In genomic region chr18:14143396-14143795, GRCh38 we compare ENCODE assay signal across 6 cellular contexts. TPM values are rescaled to one million over a fixed set of nuclear protein-coding genes. Genes with fewer than 3 reads are reported as not detected.
A peak's percentile ranks its signal among the peaks of the same experiment; 100 is the strongest.
DNase-seq lines count a peak whose midpoint lies in the region; ATAC-seq, FAIRE-seq and TF ChIP-seq lines count a peak whose summit lies in the region.
"Not testable (repeated sequence)": the region's sequence is repeated elsewhere in the genome, so short reads cannot be mapped to it uniquely, and the experiment has no call there.

No MANE protein-coding gene starts in this region.

- H3K27me3 Mint-ChIP-seq in osteocyte (ENCODE audit: unreplicated experiment): not testable (repeated sequence)

- BruUV-seq in HepG2 (replicated peaks; lab: Mats Ljungman, UMichigan): not testable (repeated sequence)

- intact Hi-C loops in HepG2 (cut with micrococcal nuclease; ENCODE audit: unreplicated experiment); aorta (cut with DNase I): not testable (repeated sequence)

- ATAC-seq in DND-41 (ENCODE audit: insufficient read depth, low read depth) (0 out of 3 replicates have a peak, but pooled peaks have one; percentile 5), HepG2 (peak; percentile 8; the same call in 2 of the 3 replicates), aorta (ENCODE audit: low FRiP score) (peak; percentile 25)
- peak; percentile 14 for ATAC-seq in stimulated activated effector memory CD8-positive, alpha-beta T cell treated with anti-CD3 and anti-CD28 coated beads, Interleukin-12 subunit alpha, Interleukin-12 subunit beta, amount 100 ng/mL, for 72 hours

- TF ChIP-seq POLR2A in HepG2 (IDR thresholded peaks at IDR 0.05; ENCODE audit: insufficient read depth in 1 of 2, low read depth in 2 of 2, low read length in 2 of 2): not testable (repeated sequence)

- not testable (repeated sequence) for H3K4me3 ChIP-seq in BLaER1; DND-41 (ENCODE audit: low read depth in 1 of 2, low read length in 2 of 2); HepG2 (replicated peaks in 1 of 3; ENCODE audit: insufficient read depth in 1 of 3, low read depth in 2 of 3, low read length in 3 of 3); aorta (ENCODE audit: low read length in 2 of 2)

- H3K9me3 ChIP-seq in BLaER1; DND-41 (ENCODE audit: insufficient read depth, low read length, severe bottlenecking); HepG2 (ENCODE audit: low read length); aorta (ENCODE audit: control insufficient read depth, low read length): not testable (repeated sequence)

- not testable (repeated sequence) for H3K4me3 Mint-ChIP-seq in osteocyte (ENCODE audit: unreplicated experiment); stimulated activated effector memory CD8-positive, alpha-beta T cell treated with anti-CD3 and anti-CD28 coated beads, Interleukin-12 subunit alpha, Interleukin-12 subunit beta, amount 100 ng/mL, for 72 hours

- H4K20me1 ChIP-seq in BLaER1; DND-41 (ENCODE audit: insufficient read depth, low read length); HepG2 (ENCODE audit: insufficient read depth, low read length): not testable (repeated sequence)

- H3K9ac ChIP-seq in BLaER1; DND-41 (ENCODE audit: low read depth, low read length); HepG2 (ENCODE audit: insufficient read depth, low read depth, low read length): not testable (repeated sequence)

- H3K36me3 Mint-ChIP-seq in osteocyte (ENCODE audit: unreplicated experiment); stimulated activated effector memory CD8-positive, alpha-beta T cell treated with anti-CD3 and anti-CD28 coated beads, Interleukin-12 subunit alpha, Interleukin-12 subunit beta, amount 100 ng/mL, for 72 hours: not testable (repeated sequence)

- peaks cover 59% of the 10 kb centered on the region for H3K4me1 ChIP-seq in BLaER1
- not testable (repeated sequence) for H3K4me1 ChIP-seq in DND-41 (ENCODE audit: insufficient read depth, low read length); HepG2 (ENCODE audit: insufficient read depth, low read length); aorta (ENCODE audit: control insufficient read depth in 1 of 2, insufficient read depth in 2 of 2, low read length in 2 of 2)

- H3K27ac ChIP-seq in BLaER1: 0 out of 2 replicates have a peak overlapping the region, but pooled peaks have one; percentile 13
- not testable (repeated sequence) for H3K27ac ChIP-seq in DND-41 (ENCODE audit: low read length); HepG2 (ENCODE audit: extremely low read length, insufficient read depth, low read length); aorta (ENCODE audit: low read depth in 1 of 2, low read length in 2 of 2)

- H3K4me1 Mint-ChIP-seq in osteocyte (ENCODE audit: unreplicated experiment); stimulated activated effector memory CD8-positive, alpha-beta T cell treated with anti-CD3 and anti-CD28 coated beads, Interleukin-12 subunit alpha, Interleukin-12 subunit beta, amount 100 ng/mL, for 72 hours: not testable (repeated sequence)

- not testable (repeated sequence) for FAIRE-seq in HepG2 (lab: Jason Lieb, UNC)

- not testable (repeated sequence) for H3K27me3 ChIP-seq in BLaER1; DND-41 (ENCODE audit: insufficient read depth, low read length, poor library complexity); HepG2 (ENCODE audit: control insufficient read depth in 1 of 2, insufficient read depth in 2 of 2, low read length in 2 of 2); aorta (ENCODE audit: control insufficient read depth in 1 of 2, insufficient read depth in 2 of 2, low read length in 1 of 2)

- in situ Hi-C loops in HepG2 (cut with HindIII; ENCODE audit: extremely low pct_ligation_motif_present, low pct_unique_long_range_greater_than_20kb): not testable (repeated sequence)

- H3K36me3 ChIP-seq in BLaER1; DND-41 (ENCODE audit: insufficient read depth, low read length); HepG2 (replicated peaks in 1 of 2; ENCODE audit: control insufficient read depth in 1 of 2, insufficient read depth in 2 of 2, low read length in 2 of 2); aorta (ENCODE audit: control insufficient read depth in 1 of 2, insufficient read depth in 2 of 2, low read length in 1 of 2): not testable (repeated sequence)

- POLR2A ChIA-PET in HepG2 (lab: Yijun Ruan, JAX): not testable (repeated sequence)

- not testable (repeated sequence) for H3K27ac Mint-ChIP-seq in osteocyte (ENCODE audit: unreplicated experiment); stimulated activated effector memory CD8-positive, alpha-beta T cell treated with anti-CD3 and anti-CD28 coated beads, Interleukin-12 subunit alpha, Interleukin-12 subunit beta, amount 100 ng/mL, for 72 hours

- CTCF ChIA-PET in HepG2 (lab: Yijun Ruan, JAX; ENCODE audit: low intra/inter-chr PET ratio, low total read pairs): not testable (repeated sequence)

- H2AFZ ChIP-seq in DND-41 (ENCODE audit: low read depth, low read length); HepG2 (ENCODE audit: low read length): not testable (repeated sequence)

- not testable (repeated sequence) for DNase-seq in DND-41; HepG2 (ENCODE audit: low spot score); stimulated activated effector memory CD8-positive, alpha-beta T cell treated with anti-CD3 and anti-CD28 coated beads, Interleukin-12 subunit alpha, Interleukin-12 subunit beta, amount 100 ng/mL, for 72 hours (ENCODE audit: low spot score in 2 of 2); aorta
- peak; percentile 85 for DNase-seq in osteocyte (ENCODE audit: extremely low spot score, unreplicated experiment)

- TF ChIP-seq CTCF in DND-41 (IDR thresholded peaks at IDR 0.05; ENCODE audit: borderline replicate concordance, extremely low read depth, low read length, poor library complexity, severe bottlenecking); HepG2 (CRISPR knock-in tag; IDR thresholded peaks at IDR 0.05); osteocyte (IDR thresholded peaks at IDR 0.05): not testable (repeated sequence)

- H3K4me2 ChIP-seq in BLaER1: peak overlapping the region; percentile 69
- not testable (repeated sequence) for H3K4me2 ChIP-seq in DND-41 (ENCODE audit: insufficient read depth, low read length); HepG2 (ENCODE audit: low read depth, low read length)

- WGBS in HepG2 (ENCODE audit: low lambda C conversion rate): 0% methylated on average over 6 of the region's 17 CpGs
- 87 to 91% methylated on average over 15 of the region's 17 CpGs for WGBS in aorta, 2 donors

- not testable (repeated sequence) for TF ChIP-seq RAD21 in HepG2 (CRISPR knock-in tag; IDR thresholded peaks at IDR 0.05)

- not testable (repeated sequence) for H3K79me2 ChIP-seq in DND-41 (ENCODE audit: insufficient read depth, low read length); HepG2 (ENCODE audit: insufficient read depth, low read length)

- H3K9me3 Mint-ChIP-seq in osteocyte (ENCODE audit: unreplicated experiment); stimulated activated effector memory CD8-positive, alpha-beta T cell treated with anti-CD3 and anti-CD28 coated beads, Interleukin-12 subunit alpha, Interleukin-12 subunit beta, amount 100 ng/mL, for 72 hours: not testable (repeated sequence)

- not testable (repeated sequence) for TF ChIP-seq EP300 in HepG2 (IDR thresholded peaks at IDR 0.05; ENCODE audit: low read depth in 2 of 2, low read length in 2 of 2); HepG2 (CRISPR knock-in tag; IDR thresholded peaks at IDR 0.05; ENCODE audit: borderline replicate concordance)

RNA-seq across cellular contexts. Expression of gene ZNF519, which starts 11.2 kb away (rescaled TPM):
- 5.7 and 11.1 TPM in 2 replicates for total RNA-seq in HepG2 (2016; rRNA removed; fragmentation: Illumina TruSeq; extraction: Trizol)
- total RNA-seq in HepG2 (2016; cell fraction: cytosol; rRNA removed; fragmentation: Illumina TruSeq; extraction: Trizol; ENCODE audit: low read depth): 2.6 and 3.1 TPM in 2 replicates
- 6.4 and 11.8 TPM in 2 replicates for total RNA-seq in HepG2 (2016; cell fraction: insoluble cytoplasmic fraction; rRNA removed; fragmentation: Illumina TruSeq; extraction: Trizol)
- 2.2 and 2.6 TPM in 2 replicates for total RNA-seq in HepG2 (2016; cell fraction: membrane; rRNA removed; fragmentation: Illumina TruSeq; extraction: Trizol)
- 36.3 and 40.6 TPM in 2 replicates for total RNA-seq in HepG2 (2016; cell fraction: nucleus; rRNA removed; fragmentation: Illumina TruSeq; extraction: Trizol)
- polyA plus RNA-seq in HepG2 (2011; rRNA removed): 3.4 and 7.3 TPM in 2 replicates
- polyA plus RNA-seq in HepG2 (2011; cell fraction: cytosol; rRNA removed): 1.4 and 1.9 TPM in 2 replicates
- polyA plus RNA-seq in HepG2 (2011; cell fraction: nucleus; rRNA removed): 7.3 and 9.7 TPM in 2 replicates
- 1.1 and 2.7 TPM in 2 replicates for polyA plus RNA-seq in HepG2 (2012)
- polyA plus RNA-seq in HepG2 (2016; cell fraction: cytosol; fragmentation: Illumina TruSeq; extraction: Trizol; ENCODE audit: low read depth): 0.36 and 0.75 TPM in 2 replicates
- polyA plus RNA-seq in HepG2 (2016; cell fraction: insoluble cytoplasmic fraction; fragmentation: Illumina TruSeq; extraction: Trizol; ENCODE audit: low read depth): 4.5 and 5.5 TPM in 2 replicates
- polyA plus RNA-seq in HepG2 (2016; cell fraction: membrane; fragmentation: Illumina TruSeq; extraction: Trizol; ENCODE audit: low read depth): 0.85 and 1.1 TPM in 2 replicates
- polyA plus RNA-seq in HepG2 (2016; cell fraction: nucleus; fragmentation: Illumina TruSeq; extraction: Trizol; ENCODE audit: insufficient read depth, low read depth): 31.5 and 33.6 TPM in 2 replicates
- 7.6 and 14.7 TPM in 2 replicates for polyA minus RNA-seq in HepG2 (2011; rRNA and poly(A)+ RNA removed; ENCODE audit: low replicate concordance)
- 2.1 and 2.2 TPM in 2 replicates for polyA minus RNA-seq in HepG2 (2011; cell fraction: cytosol; rRNA and poly(A)+ RNA removed)
- polyA minus RNA-seq in HepG2 (2011; cell fraction: nucleus; rRNA and poly(A)+ RNA removed): 25.5 and 35.4 TPM in 2 replicates
- 3.5 and 5.2 TPM in 2 replicates for total RNA-seq in osteocyte
- 1 to 10 TPM; 6.1 to 10.0 TPM for total RNA-seq in aorta
- polyA plus RNA-seq in aorta: 1 to 10 TPM; 2.6 to 3.6 TPM
